ENCODE assay signal across 19 cellular contexts in the genomic region with DNA sequence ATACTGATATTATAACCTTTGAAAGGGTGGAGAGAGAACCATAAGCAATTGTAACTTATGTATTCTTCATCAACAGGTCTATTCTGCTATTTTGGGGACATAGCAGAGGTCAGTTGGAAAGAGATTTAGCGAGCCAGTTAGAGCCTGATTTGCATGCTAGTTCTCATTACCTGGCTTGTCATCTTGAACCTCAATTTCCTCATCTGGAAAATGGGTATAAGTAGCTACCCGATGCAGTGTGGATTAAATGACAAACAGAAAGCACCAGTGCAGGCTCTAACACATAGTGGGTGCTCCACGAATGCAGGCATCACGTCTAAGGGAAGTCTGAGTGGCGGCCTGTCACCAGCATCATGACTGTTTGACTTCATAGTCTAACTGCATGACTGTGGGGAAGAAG.
DNase-seq lines count a peak whose midpoint lies in the region; ATAC-seq, FAIRE-seq and TF ChIP-seq lines count a peak whose summit lies in the region.
"Had no signal": no experiment of that assay in that cellular context is flagged by ENCODE, and none has a peak within 500 bp of the region (broad histone marks: within the 10 kb centered on the region; RNA-seq: fewer than 3 reads in every experiment).

No MANE protein-coding gene starts in this region.

- CTCF ChIA-PET in HepG2 (lab: Yijun Ruan, JAX; ENCODE audit: low intra/inter-chr PET ratio, low total read pairs) (no interaction called here), mammary epithelial cell (lab: Charles Lee; ENCODE audit: low non-redundant PET) (interaction anchor here (0.6 to 1.0 kb wide), 2 partner anchors 189 to 1221 kb away, joined by 4 to 5 read pairs; no protein-coding TSS in a partner anchor)

- H3K27me3 Mint-ChIP-seq in astrocyte (ENCODE audit: low read depth, unreplicated experiment): no peaks in the 10 kb centered on the region
- no peaks in the 10 kb centered on the region for H3K27me3 Mint-ChIP-seq in chondrocyte (ENCODE audit: low read depth)

- WGBS in HepG2 (ENCODE audit: low lambda C conversion rate): 29% methylated on average over 5 of the region's 5 CpGs
- WGBS in right lobe of liver (ENCODE audit: insufficient coverage, low coverage, low lambda C conversion rate, missing lambda C conversion rate): 100% methylated on average over 1 of the region's 5 CpGs
- 92% methylated on average over 5 of the region's 5 CpGs for WGBS in mammary epithelial cell (ENCODE audit: low coverage, missing lambda C conversion rate)
- WGBS in testis, 2 donors: 87 to 95% methylated on average over 5 of the region's 5 CpGs

- TF ChIP-seq RAD21 in HepG2 (CRISPR knock-in tag; IDR thresholded peaks at IDR 0.05): no peak

- TF ChIP-seq POLR2A in HepG2 (IDR thresholded peaks at IDR 0.05; ENCODE audit: insufficient read depth in 1 of 2, low read depth in 2 of 2, low read length in 2 of 2): no peak
- no peak for TF ChIP-seq POLR2A in right lobe of liver (IDR thresholded peaks at IDR 0.05)
- no peak for TF ChIP-seq POLR2A in testis (IDR thresholded peaks at IDR 0.05)

- intact Hi-C loops in HepG2 (cut with micrococcal nuclease; ENCODE audit: unreplicated experiment): no loop called here
- intact Hi-C loops in right lobe of liver (cut with DNase I): no loop called here
- intact Hi-C loops in mammary epithelial cell (cut with micrococcal nuclease): no loop called here
- intact Hi-C loops in testis (cut with DNase I; ENCODE audit: low total_unique reads): no loop called here

- H4K20me1 ChIP-seq in HepG2 (ENCODE audit: insufficient read depth, low read length) (no peaks in the 10 kb centered on the region), astrocyte (ENCODE audit: insufficient read depth, low read length) (no peaks in the 10 kb centered on the region), mammary epithelial cell (ENCODE audit: insufficient read depth, low read length) (no peaks in the 10 kb centered on the region)

- no peak overlapping the region for H3K4me3 Mint-ChIP-seq in astrocyte (ENCODE audit: unreplicated experiment)
- H3K4me3 Mint-ChIP-seq in chondrocyte (ENCODE audit: unreplicated experiment): no peak overlapping the region
- H3K4me3 Mint-ChIP-seq: CD4-positive, alpha-beta memory T cell; H9 had no signal

- no peak for TF ChIP-seq CTCF in HepG2 (CRISPR knock-in tag; IDR thresholded peaks at IDR 0.05)
- no peak for TF ChIP-seq CTCF in right lobe of liver (IDR thresholded peaks at IDR 0.05)
- TF ChIP-seq CTCF in astrocyte (IDR thresholded peaks at IDR 0.05; ENCODE audit: insufficient read depth, low read depth, low read length): no peak
- no peak for TF ChIP-seq CTCF in mammary epithelial cell (conservative IDR thresholded peaks at IDR 0.05 in 1 of 2, IDR thresholded peaks at IDR 0.05 in 1 of 2; ENCODE audit: extremely low read depth in 1 of 2, insufficient read depth in 1 of 2, low read depth in 1 of 2, low read length in 2 of 2)
- no peak for TF ChIP-seq CTCF in testis (IDR thresholded peaks at IDR 0.05)
- no peak for TF ChIP-seq CTCF in chondrocyte (IDR thresholded peaks at IDR 0.05)

- H3K27me3 ChIP-seq in HepG2 (ENCODE audit: control insufficient read depth in 1 of 2, insufficient read depth in 2 of 2, low read length in 2 of 2) (peaks cover 1 to 11% of the 10 kb centered on the region in 2 experiments; a peak in 2 of 5 replicates), right lobe of liver (no peaks in the 10 kb centered on the region), astrocyte (ENCODE audit: insufficient read depth, low read length) (no peaks in the 10 kb centered on the region), mammary epithelial cell (ENCODE audit: insufficient read depth, low read length) (no peaks in the 10 kb centered on the region), testis (no peaks in the 10 kb centered on the region)

- dilution Hi-C loops in mammary epithelial cell (cut with HindIII; ENCODE audit: low sequenced_read_pairs): no loop called here

- no peak overlapping the region for H3K27ac Mint-ChIP-seq in astrocyte (ENCODE audit: unreplicated experiment)
- H3K27ac Mint-ChIP-seq in chondrocyte (ENCODE audit: unreplicated experiment): no peak overlapping the region
- H3K27ac Mint-ChIP-seq: CD4-positive, alpha-beta memory T cell; H9 had no signal

- H3K79me2 ChIP-seq in HepG2 (ENCODE audit: insufficient read depth, low read length): no peaks in the 10 kb centered on the region
- peaks cover 15% of the 10 kb centered on the region for H3K79me2 ChIP-seq in astrocyte (ENCODE audit: insufficient read depth, low read length)
- peaks cover 69% of the 10 kb centered on the region for H3K79me2 ChIP-seq in mammary epithelial cell (ENCODE audit: insufficient read depth, low read length)

- H3K4me1 ChIP-seq in HepG2 (ENCODE audit: insufficient read depth, low read length) (no peaks in the 10 kb centered on the region), right lobe of liver (no peaks in the 10 kb centered on the region), astrocyte (ENCODE audit: insufficient read depth, low read length) (peaks cover 22% of the 10 kb centered on the region), mammary epithelial cell (ENCODE audit: insufficient read depth, low read length) (peaks cover 62% of the 10 kb centered on the region), testis (peaks cover 28% of the 10 kb centered on the region)

- H3K36me3 ChIP-seq in HepG2 (replicated peaks in 1 of 2; ENCODE audit: control insufficient read depth in 1 of 2, insufficient read depth in 2 of 2, low read length in 2 of 2) (no peaks in the 10 kb centered on the region), right lobe of liver (no peaks in the 10 kb centered on the region), astrocyte (ENCODE audit: insufficient read depth, low read length) (no peaks in the 10 kb centered on the region), mammary epithelial cell (ENCODE audit: insufficient read depth, low read length) (no peaks in the 10 kb centered on the region), testis (ENCODE audit: low read depth, missing control alignments) (no peaks in the 10 kb centered on the region)

- H3K4me3 ChIP-seq in HepG2 (replicated peaks in 1 of 3; ENCODE audit: insufficient read depth in 1 of 3, low read depth in 2 of 3, low read length in 3 of 3) (no peak overlapping the region), right lobe of liver (no peak overlapping the region), astrocyte (ENCODE audit: insufficient read depth, low read depth, low read length) (no peak overlapping the region), mammary epithelial cell (replicated peaks in 1 of 3; ENCODE audit: insufficient read depth in 1 of 3, low read depth in 2 of 3, low read length in 3 of 3) (no peak overlapping the region), testis (no peak overlapping the region)
- H3K4me3 ChIP-seq: A549 had no signal

- FAIRE-seq in HepG2 (lab: Jason Lieb, UNC) (no peak), astrocyte (lab: Jason Lieb, UNC) (peak; percentile 5)
- FAIRE-seq: G401.6, GM19239 had no signal

- TF ChIP-seq EP300 in HepG2 (IDR thresholded peaks at IDR 0.05; ENCODE audit: low read depth in 2 of 2, low read length in 2 of 2) (no peak), HepG2 (CRISPR knock-in tag; IDR thresholded peaks at IDR 0.05; ENCODE audit: borderline replicate concordance) (no peak)

- no peaks in the 10 kb centered on the region for H3K9me3 ChIP-seq in HepG2 (ENCODE audit: low read length)
- H3K9me3 ChIP-seq in right lobe of liver: no peaks in the 10 kb centered on the region
- H3K9me3 ChIP-seq in astrocyte (ENCODE audit: insufficient read depth, low read depth, low read length): no peaks in the 10 kb centered on the region
- H3K9me3 ChIP-seq in mammary epithelial cell (replicated peaks; ENCODE audit: insufficient read depth, low read length): no peaks in the 10 kb centered on the region
- H3K9me3 ChIP-seq in testis: no peaks in the 10 kb centered on the region
- H3K9me3 ChIP-seq: A549 had no signal

- BruUV-seq in HepG2 (replicated peaks; lab: Mats Ljungman, UMichigan) (no TSS peak), mammary epithelial cell (replicated peaks; lab: Mats Ljungman, UMichigan) (no TSS peak)

- H3K9ac ChIP-seq in HepG2 (ENCODE audit: insufficient read depth, low read depth, low read length) (no peak overlapping the region), astrocyte (ENCODE audit: low read length) (no peak overlapping the region), mammary epithelial cell (ENCODE audit: insufficient read depth, low read length) (no peak overlapping the region)
- H3K9ac ChIP-seq: GM23248 had no signal

- H3K9me3 Mint-ChIP-seq in astrocyte (ENCODE audit: unreplicated experiment) (peaks cover 1% of the 10 kb centered on the region), chondrocyte (ENCODE audit: low read depth) (peaks cover 4% of the 10 kb centered on the region)
- H3K9me3 Mint-ChIP-seq: H9 had no signal

- no peak overlapping the region for H2AFZ ChIP-seq in HepG2 (ENCODE audit: low read length)
- no peak overlapping the region for H2AFZ ChIP-seq in astrocyte (ENCODE audit: low read depth, low read length)
- no peak overlapping the region for H2AFZ ChIP-seq in mammary epithelial cell (ENCODE audit: low read depth, low read length)
- H2AFZ ChIP-seq: GM23248 had no signal

- POLR2A ChIA-PET in HepG2 (lab: Yijun Ruan, JAX): no interaction called here

- H3K27ac ChIP-seq in HepG2 (ENCODE audit: extremely low read length, insufficient read depth, low read length): no peak overlapping the region
- no peak overlapping the region for H3K27ac ChIP-seq in right lobe of liver
- H3K27ac ChIP-seq in astrocyte (ENCODE audit: low read depth, low read length): no peak overlapping the region
- H3K27ac ChIP-seq in mammary epithelial cell (ENCODE audit: insufficient read depth, low read depth, low read length): peak overlapping the region; percentile 74
- no peak overlapping the region for H3K27ac ChIP-seq in testis

- no peak for ATAC-seq in HepG2
- no peak for ATAC-seq in right lobe of liver
- ATAC-seq: HCT116 had no signal

- DNase-seq in HepG2 (ENCODE audit: low spot score) (no peak), right lobe of liver (no peak), astrocyte (ENCODE audit: low read depth) (no peak), mammary epithelial cell (no peak), testis (no peak), putamen (ENCODE audit: low spot score) (no peak), chondrocyte (ENCODE audit: low spot score) (no peak)
- DNase-seq: 8988T; C1 segment of cervical spinal cord; Calu3; CD4-positive, alpha-beta memory T cell; COR-L47; DND-41; GM23248; H9 had no signal

- in situ Hi-C loops in HepG2 (cut with HindIII; ENCODE audit: extremely low pct_ligation_motif_present, low pct_unique_long_range_greater_than_20kb): no loop called here
- in situ Hi-C loops in mammary epithelial cell (cut with MboI; ENCODE audit: low sequenced_read_pairs in 2 of 2): no loop called here

- H3K4me1 Mint-ChIP-seq in astrocyte (ENCODE audit: low read depth, unreplicated experiment): peaks cover 34% of the 10 kb centered on the region
- peaks cover 62% of the 10 kb centered on the region for H3K4me1 Mint-ChIP-seq in chondrocyte (ENCODE audit: low read depth)
- H3K4me1 Mint-ChIP-seq: CD4-positive, alpha-beta memory T cell had no signal

- H3K36me3 Mint-ChIP-seq in astrocyte (ENCODE audit: low read depth, unreplicated experiment) (no peaks in the 10 kb centered on the region), chondrocyte (ENCODE audit: low read depth) (peaks cover 2% of the 10 kb centered on the region)
- H3K36me3 Mint-ChIP-seq: CD4-positive, alpha-beta memory T cell had no signal

- no peak overlapping the region for H3K4me2 ChIP-seq in HepG2 (ENCODE audit: low read depth, low read length)
- no peak overlapping the region for H3K4me2 ChIP-seq in astrocyte (ENCODE audit: low read length)
- H3K4me2 ChIP-seq in mammary epithelial cell (ENCODE audit: insufficient read depth, low read depth, low read length): no peak overlapping the region
